In genomic region chr2:230913406-230913805, GRCh38 we compare ENCODE assay signal across 9 cellular contexts. TPM values are rescaled to one million over a fixed set of nuclear protein-coding genes. Genes with fewer than 3 reads are reported as not detected.
DNase-seq lines count a peak whose midpoint lies in the region; ATAC-seq and TF ChIP-seq lines count a peak whose summit lies in the region.
"Had no signal": no experiment of that assay in that cellular context is flagged by ENCODE, and none has a peak within 500 bp of the region (broad histone marks: within the 10 kb centered on the region; RNA-seq: fewer than 3 reads in every experiment).

No MANE protein-coding gene starts in this region.

- intact Hi-C loops in activated CD4-positive, alpha-beta T cell treated with anti-CD3 and anti-CD28 coated beads for 36 hours (cut with DNase I, micrococcal nuclease): no loop called here

- no peak overlapping the region for H3K4me2 ChIP-seq in neural progenitor cell

- no peak overlapping the region for H3K27ac ChIP-seq in neural progenitor cell
- H3K27ac ChIP-seq: ovary had no signal

- POLR2A ChIA-PET in activated CD4-positive, alpha-beta T cell treated with anti-CD3 and anti-CD28 coated beads for 36 hours (lab: Charles Lee): no interaction called here

- H3K27me3 Mint-ChIP-seq in activated CD4-positive, alpha-beta T cell treated with anti-CD3 and anti-CD28 coated beads for 36 hours: peaks cover 7% of the 10 kb centered on the region
- peaks cover 29% of the 10 kb centered on the region for H3K27me3 Mint-ChIP-seq in chondrocyte (ENCODE audit: low read depth)
- H3K27me3 Mint-ChIP-seq in neural progenitor cell (ENCODE audit: insufficient read depth, low read depth): peaks cover 5% of the 10 kb centered on the region

- no peak overlapping the region for H3K9ac ChIP-seq in neural progenitor cell

- H3K27me3 ChIP-seq in neural progenitor cell: no peaks in the 10 kb centered on the region
- H3K27me3 ChIP-seq: ovary had no signal

- H3K36me3 Mint-ChIP-seq in activated CD4-positive, alpha-beta T cell treated with anti-CD3 and anti-CD28 coated beads for 36 hours (ENCODE audit: low read depth): peaks cover 19% of the 10 kb centered on the region
- peaks cover 2% of the 10 kb centered on the region for H3K36me3 Mint-ChIP-seq in chondrocyte (ENCODE audit: low read depth)
- H3K36me3 Mint-ChIP-seq in neural progenitor cell: no peaks in the 10 kb centered on the region

- no peak overlapping the region for H3K4me3 ChIP-seq in neural progenitor cell
- H3K4me3 ChIP-seq: ovary had no signal

- peaks cover 60% of the 10 kb centered on the region for H3K4me1 Mint-ChIP-seq in activated CD4-positive, alpha-beta T cell treated with anti-CD3 and anti-CD28 coated beads for 36 hours
- peaks cover 3% of the 10 kb centered on the region for H3K4me1 Mint-ChIP-seq in chondrocyte (ENCODE audit: low read depth)
- peaks cover 50% of the 10 kb centered on the region for H3K4me1 Mint-ChIP-seq in neural progenitor cell

- ATAC-seq in activated CD4-positive, alpha-beta T cell treated with anti-CD3 and anti-CD28 coated beads for 36 hours: no peak

- TF ChIP-seq CTCF in chondrocyte (IDR thresholded peaks at IDR 0.05) (peak; percentile 62), neural progenitor cell (IDR thresholded peaks at IDR 0.05) (peak; percentile 71)

- H3K27ac Mint-ChIP-seq in activated CD4-positive, alpha-beta T cell treated with anti-CD3 and anti-CD28 coated beads for 36 hours: no peak overlapping the region
- H3K27ac Mint-ChIP-seq in chondrocyte (ENCODE audit: unreplicated experiment): no peak overlapping the region
- no peak overlapping the region for H3K27ac Mint-ChIP-seq in neural progenitor cell

- H3K4me1 ChIP-seq in neural progenitor cell: peaks cover 5% of the 10 kb centered on the region

- CTCF ChIA-PET in activated CD4-positive, alpha-beta T cell treated with anti-CD3 and anti-CD28 coated beads for 36 hours (lab: Charles Lee): interaction anchor here (0.7 to 2.1 kb wide), 11 partner anchors 9 to 75 kb away, joined by 3 to 14 read pairs (median 4); partner anchors contain the start of gene ITM2C

- H3K9me3 Mint-ChIP-seq in activated CD4-positive, alpha-beta T cell treated with anti-CD3 and anti-CD28 coated beads for 36 hours (ENCODE audit: low read depth): no peaks in the 10 kb centered on the region
- H3K9me3 Mint-ChIP-seq in chondrocyte (ENCODE audit: low read depth) (no peaks in the 10 kb centered on the region), neural progenitor cell (peaks cover 5% of the 10 kb centered on the region)

- H4K20me1 ChIP-seq in neural progenitor cell (ENCODE audit: low read depth): no peaks in the 10 kb centered on the region

- no peaks in the 10 kb centered on the region for H3K36me3 ChIP-seq in neural progenitor cell
- H3K36me3 ChIP-seq: ovary had no signal

- no peak overlapping the region for H3K4me3 Mint-ChIP-seq in activated CD4-positive, alpha-beta T cell treated with anti-CD3 and anti-CD28 coated beads for 36 hours
- H3K4me3 Mint-ChIP-seq in chondrocyte (ENCODE audit: unreplicated experiment): no peak overlapping the region
- H3K4me3 Mint-ChIP-seq in neural progenitor cell: peak overlapping the region; percentile 33

- H2AFZ ChIP-seq in neural progenitor cell (replicated peaks): no peak overlapping the region

- H3K79me2 ChIP-seq in neural progenitor cell (ENCODE audit: low read depth): no peaks in the 10 kb centered on the region

- H3F3A ChIP-seq in neural progenitor cell (ENCODE audit: low read depth): no peaks in the 10 kb centered on the region

- DNase-seq in activated CD4-positive, alpha-beta T cell treated with anti-CD3 and anti-CD28 coated beads for 36 hours: peak; percentile 50
- no peak for DNase-seq in activated CD4-positive, alpha-beta T cell treated with anti-CD3 and anti-CD28 coated beads, Interleukin-2, amount 50 U/mL, for 1 hour
- DNase-seq in NAMALWA (ENCODE audit: low spot score) (peak; percentile 41), chondrocyte (ENCODE audit: low spot score) (no peak), neural progenitor cell (ENCODE audit: low spot score) (peak; percentile 56), LoVo (ENCODE audit: low spot score) (no peak), NCI-H187 treated with DMSO at 0.1 percent for 48 hours (lab: John Stamatoyannopoulos, UW) (no peak), middle frontal gyrus (ENCODE audit: extremely low spot score, low spot score) (no peak)

- H3K9me3 ChIP-seq in neural progenitor cell (ENCODE audit: low read depth): no peaks in the 10 kb centered on the region
- H3K9me3 ChIP-seq: ovary had no signal

RNA-seq across cellular contexts. Expression of gene GPR55, which starts 11.6 kb away (rescaled TPM):
- 1 to 10 TPM; 3.6 to 4.0 TPM for total RNA-seq in activated CD4-positive, alpha-beta T cell treated with anti-CD3 and anti-CD28 coated beads for 36 hours
- total RNA-seq in chondrocyte (not detected in 3 replicates), neural progenitor cell (ENCODE audit: low replicate concordance) (not detected in 2 replicates)

RNA-seq across cellular contexts. Expression of gene ITM2C, which starts 48.7 kb away (rescaled TPM):
- 10 to 100 TPM; 29.6 to 32.9 TPM for total RNA-seq in activated CD4-positive, alpha-beta T cell treated with anti-CD3 and anti-CD28 coated beads for 36 hours
- 114 to 215 TPM (median 208 TPM) in 3 replicates for total RNA-seq in chondrocyte
- total RNA-seq in neural progenitor cell (ENCODE audit: low replicate concordance): 84.6 and 146 TPM in 2 replicates

Comparison
In these comparisons a context has a peak if more than half of its experiments do, and no peak if none do; other contexts are left out.
1. DNase-seq: peak in activated CD4-positive, alpha-beta T cell treated with anti-CD3 and anti-CD28 coated beads for 36 hours (single experiment), NAMALWA (single experiment) and neural progenitor cell (single experiment); none in activated CD4-positive, alpha-beta T cell treated with anti-CD3 and anti-CD28 coated beads, Interleukin-2, amount 50 U/mL, for 1 hour (single experiment), chondrocyte (single experiment), LoVo (single experiment), NCI-H187 treated with DMSO at 0.1 percent for 48 hours (single experiment) and middle frontal gyrus (single experiment).